Comparison of ENCODE assay signal across 21 cellular contexts in genomic region chr3:193548406-193548805, GRCh38. TPM values are rescaled to one million over a fixed set of nuclear protein-coding genes. Genes with fewer than 3 reads are reported as not detected.
A peak's percentile ranks its signal among the peaks of the same experiment; 100 is the strongest.
DNase-seq lines count a peak whose midpoint lies in the region; ATAC-seq and TF ChIP-seq lines count a peak whose summit lies in the region.
"Had no signal": no experiment of that assay in that cellular context is flagged by ENCODE, and none has a peak within 500 bp of the region (broad histone marks: within the 10 kb centered on the region; RNA-seq: fewer than 3 reads in every experiment).

No MANE protein-coding gene starts in this region.

- H3K4me3 Mint-ChIP-seq in osteocyte (ENCODE audit: unreplicated experiment), result no peak overlapping the region
- H3K4me3 Mint-ChIP-seq: activated naive CD4-positive, alpha-beta T cell treated with anti-CD3 and anti-CD28 coated beads, Interleukin-2, amount 50 U/mL, for 24 hours; central memory CD8-positive, alpha-beta T cell; naive B cell had no signal

- H3K36me3 Mint-ChIP-seq in osteocyte (ENCODE audit: unreplicated experiment), result no peaks in the 10 kb centered on the region

- H3K9me3 Mint-ChIP-seq in osteocyte (ENCODE audit: unreplicated experiment), result no peaks in the 10 kb centered on the region

- no peak for TF ChIP-seq CTCF in osteocyte (IDR thresholded peaks at IDR 0.05)

- in situ Hi-C loops in G401 (cut with HindIII; ENCODE audit: low sequenced_read_pairs), result no loop called here

- H3K27ac Mint-ChIP-seq in osteocyte (ENCODE audit: unreplicated experiment), result no peak overlapping the region
- H3K27ac Mint-ChIP-seq: activated naive CD4-positive, alpha-beta T cell treated with anti-CD3 and anti-CD28 coated beads, Interleukin-2, amount 50 U/mL, for 24 hours; naive B cell had no signal

- peak; percentile 37 for DNase-seq in G401 (ENCODE audit: low spot score)
- peak in 44 of 58 donors; percentile 3 to 84 (median 42) for DNase-seq in anterior cingulate cortex (lab: John Stamatoyannopoulos, UW)
- DNase-seq in hippocampal formation (lab: John Stamatoyannopoulos, UW), result peak; percentile 43 to 54
- DNase-seq in occipital lobe (lab: John Stamatoyannopoulos, UW), result peak; percentile 35
- DNase-seq in osteocyte (ENCODE audit: extremely low spot score, unreplicated experiment), result no peak
- DNase-seq: activated CD4-positive, alpha-beta T cell treated with anti-CD3 and anti-CD28 coated beads, Interleukin-2, amount 50 U/mL, for 48 hours; DMS79; gastrocnemius medialis; left ventricle myocardium inferior; naive B cell; NCI-H2029 treated with DMSO at 0.1 percent for 48 hours; NCI-H345; stimulated activated CD4-positive, alpha-beta T cell treated with anti-CD3 and anti-CD28 coated beads, Interleukin-1b, Interleukin-23, amount 100 ng/mL, for 48 hours; upper lobe of right lung had no signal

- ATAC-seq in GM21619 (IDR thresholded peaks at IDR 0.05; ENCODE audit: unreplicated experiment) (no peak), GM21526 (IDR thresholded peaks at IDR 0.05; ENCODE audit: low FRiP score, unreplicated experiment) (no peak), HG03571 (IDR thresholded peaks at IDR 0.05; ENCODE audit: unreplicated experiment) (no peak)
- ATAC-seq: activated CD4-positive, CD25-positive, alpha-beta regulatory T cell treated with anti-CD3 and anti-CD28 coated beads, Interleukin-2, amount 50 U/mL, for 24 hours; gastrocnemius medialis; upper lobe of right lung had no signal

- no peaks in the 10 kb centered on the region for H3K4me1 Mint-ChIP-seq in osteocyte (ENCODE audit: unreplicated experiment)
- H3K4me1 Mint-ChIP-seq: activated naive CD4-positive, alpha-beta T cell treated with anti-CD3 and anti-CD28 coated beads, Interleukin-2, amount 50 U/mL, for 24 hours; central memory CD8-positive, alpha-beta T cell; naive B cell had no signal

- peaks cover 18% of the 10 kb centered on the region for H3K27me3 Mint-ChIP-seq in osteocyte (ENCODE audit: unreplicated experiment)
- H3K27me3 Mint-ChIP-seq: activated naive CD4-positive, alpha-beta T cell treated with anti-CD3 and anti-CD28 coated beads, Interleukin-2, amount 50 U/mL, for 24 hours; central memory CD8-positive, alpha-beta T cell had no signal

RNA-seq across cellular contexts. Expression of gene ATP13A4, which starts 6.3 kb away (rescaled TPM):
- total RNA-seq in G401 (2014; rRNA removed; shearing (Covaris generic)), result not detected in 2 replicates
- total RNA-seq in occipital lobe (17.2 TPM), osteocyte (0.27 TPM in 1 of 2 replicates, not detected in the other)
- total RNA-seq: osteoblast had no signal

RNA-seq across cellular contexts. Expression of gene OPA1, which starts 44.6 kb away (rescaled TPM):
- 63.4 and 116 TPM in 2 replicates for total RNA-seq in G401 (2014; rRNA removed; shearing (Covaris generic))
- total RNA-seq in occipital lobe, result 133 TPM
- 49.6 and 52.5 TPM in 2 replicates for total RNA-seq in osteocyte

Comparison
In these comparisons a context has a peak if more than half of its experiments do, and no peak if none do; other contexts are left out.
1. RNA of gene ATP13A4, which starts 6.3 kb away (total RNA-seq): 17.2 TPM in occipital lobe (single experiment); 0.27 TPM in osteocyte and not detected in G401; every median in the first group is over 10 times any median in the second.